In genomic region chr21:35206141-35207125, GRCh38 we compare ENCODE assay signal across 8 cellular contexts.
DNase-seq lines count a peak whose midpoint lies in the region; ATAC-seq, FAIRE-seq and TF ChIP-seq lines count a peak whose summit lies in the region.

No MANE protein-coding gene starts in this region.

- peaks cover 42% of the 10 kb centered on the region for H3K4me1 Mint-ChIP-seq in activated T-cell treated with anti-CD3 and anti-CD28 coated beads, Interleukin-2, amount 50 U/mL, for 24 hours (ENCODE audit: low read depth)
- H3K4me1 Mint-ChIP-seq in activated T-cell treated with anti-CD3 and anti-CD28 coated beads, Interleukin-2, amount 50 U/mL, for 72 hours (ENCODE audit: low read depth), result peaks cover 52% of the 10 kb centered on the region

- no peak for FAIRE-seq in small intestine (lab: Jason Lieb, UNC)

- peaks cover 8% of the 10 kb centered on the region for H3K9me3 Mint-ChIP-seq in activated T-cell treated with anti-CD3 and anti-CD28 coated beads, Interleukin-2, amount 50 U/mL, for 24 hours
- H3K9me3 Mint-ChIP-seq in activated T-cell treated with anti-CD3 and anti-CD28 coated beads, Interleukin-2, amount 50 U/mL, for 72 hours, result peaks cover 5 to 11% of the 10 kb centered on the region in 2 donors

- TF ChIP-seq CTCF in RWPE1 (conservative IDR thresholded peaks at IDR 0.05; ENCODE audit: low read depth), result no peak

- no peaks in the 10 kb centered on the region for H3K9me3 ChIP-seq in small intestine (ENCODE audit: control insufficient read depth, low read depth)

- WGBS in small intestine, 3 donors, result 70 to 73% (median 72%) methylated on average over 11 of the region's 11 CpGs

- peak overlapping the region; percentile 49 for H3K27ac Mint-ChIP-seq in activated T-cell treated with anti-CD3 and anti-CD28 coated beads, Interleukin-2, amount 50 U/mL, for 24 hours
- H3K27ac Mint-ChIP-seq in activated T-cell treated with anti-CD3 and anti-CD28 coated beads, Interleukin-2, amount 50 U/mL, for 72 hours, result no peak overlapping the region

- no peaks in the 10 kb centered on the region for H3K36me3 ChIP-seq in small intestine (ENCODE audit: control insufficient read depth in 2 of 2, insufficient read depth in 2 of 2, low read length in 2 of 2)

- no peak overlapping the region for H3K4me3 Mint-ChIP-seq in activated T-cell treated with anti-CD3 and anti-CD28 coated beads, Interleukin-2, amount 50 U/mL, for 24 hours
- peak overlapping the region in 1 of 2 donors; percentile 42 for H3K4me3 Mint-ChIP-seq in activated T-cell treated with anti-CD3 and anti-CD28 coated beads, Interleukin-2, amount 50 U/mL, for 72 hours

- H3K27ac ChIP-seq in RWPE1 (no peak overlapping the region), temporal lobe (ENCODE audit: low read depth, low read length) (peak overlapping the region; percentile 9), small intestine (ENCODE audit: low read depth in 1 of 2, low read length in 1 of 2) (peak overlapping the region in 1 of 2 donors; percentile 52)

- H3K36me3 Mint-ChIP-seq in activated T-cell treated with anti-CD3 and anti-CD28 coated beads, Interleukin-2, amount 50 U/mL, for 24 hours (ENCODE audit: low read depth), result no peaks in the 10 kb centered on the region
- H3K36me3 Mint-ChIP-seq in activated T-cell treated with anti-CD3 and anti-CD28 coated beads, Interleukin-2, amount 50 U/mL, for 72 hours (ENCODE audit: insufficient read depth in 2 of 2), result peaks cover 5 to 10% of the 10 kb centered on the region in 2 donors

- DNase-seq in activated T-cell treated with anti-CD3 and anti-CD28 coated beads, Interleukin-2, amount 50 U/mL, for 24 hours, result no peak
- no peak for DNase-seq in activated T-cell treated with anti-CD3 and anti-CD28 coated beads, Interleukin-2, amount 50 U/mL, for 72 hours
- DNase-seq in RWPE1 (ENCODE audit: low spot score) (peak; percentile 12), inferior parietal cortex (ENCODE audit: extremely low spot score) (peak; percentile 9), ecto neural progenitor cell (ENCODE audit: low spot score) (no peak), small intestine (no peak), T-helper 9 cell (no peak)

- no peaks in the 10 kb centered on the region for H3K27me3 Mint-ChIP-seq in activated T-cell treated with anti-CD3 and anti-CD28 coated beads, Interleukin-2, amount 50 U/mL, for 24 hours
- no peaks in the 10 kb centered on the region for H3K27me3 Mint-ChIP-seq in activated T-cell treated with anti-CD3 and anti-CD28 coated beads, Interleukin-2, amount 50 U/mL, for 72 hours (ENCODE audit: low read depth)

- H3K4me1 ChIP-seq in small intestine (ENCODE audit: control insufficient read depth in 2 of 2, insufficient read depth in 1 of 2, low read depth in 1 of 2, low read length in 1 of 2), result peaks cover 0 to 11% of the 10 kb centered on the region in 2 donors

- no peak for ATAC-seq in activated T-cell treated with anti-CD3 and anti-CD28 coated beads, Interleukin-2, amount 50 U/mL, for 72 hours (replicated peaks in 1 of 2)

- H3K27me3 ChIP-seq in small intestine (ENCODE audit: control insufficient read depth in 2 of 2, insufficient read depth in 2 of 2, low read length in 2 of 2), result peaks cover 0 to 2% of the 10 kb centered on the region in 2 donors

- CTCF ChIA-PET in RWPE1 (lab: Yijun Ruan, JAX), result interaction anchor here (0.5 kb wide), 1 partner anchor 23 kb away, joined by 4 read pairs; no protein-coding TSS in a partner anchor

- POLR2A ChIA-PET in RWPE1 (lab: Yijun Ruan, JAX; ENCODE audit: low non-redundant PET), result interaction anchor here (0.5 kb wide), 1 partner anchor 10 kb away, joined by 3 read pairs; no protein-coding TSS in a partner anchor

- no peak overlapping the region for H3K4me3 ChIP-seq in small intestine (ENCODE audit: low read depth in 1 of 2, low read length in 2 of 2)

Comparison
In these comparisons a context has a peak if more than half of its experiments do, and no peak if none do; other contexts are left out.
1. DNase-seq: peak in RWPE1 (single experiment) and inferior parietal cortex (single experiment); none in activated T-cell treated with anti-CD3 and anti-CD28 coated beads, Interleukin-2, amount 50 U/mL, for 24 hours (single experiment), activated T-cell treated with anti-CD3 and anti-CD28 coated beads, Interleukin-2, amount 50 U/mL, for 72 hours (0 of 2), ecto neural progenitor cell (single experiment), small intestine (single experiment) and T-helper 9 cell (single experiment).